ENCODE assay signal across 26 cellular contexts in genomic region chr15:58446521-58446920, GRCh38. TPM values are rescaled to one million over a fixed set of nuclear protein-coding genes. Genes with fewer than 3 reads are reported as not detected.
DNase-seq lines count a peak whose midpoint lies in the region; ATAC-seq and TF ChIP-seq lines count a peak whose summit lies in the region.
"Had no signal": no experiment of that assay in that cellular context is flagged by ENCODE, and none has a peak within 500 bp of the region (broad histone marks: within the 10 kb centered on the region; RNA-seq: fewer than 3 reads in every experiment).

No MANE protein-coding gene starts in this region.

- no peak for ATAC-seq in activated naive CD8-positive, alpha-beta T cell treated with anti-CD3 and anti-CD28 coated beads, Interleukin-2, amount 50 U/mL, for 24 hours
- ATAC-seq in activated naive CD8-positive, alpha-beta T cell treated with anti-CD3 and anti-CD28 coated beads, Interleukin-2, amount 10 ng/mL, durations not matched to agents 7 days and 5 days (ENCODE audit: low read depth), result no peak
- ATAC-seq in HG03039 (IDR thresholded peaks at IDR 0.05; ENCODE audit: unreplicated experiment), result no peak
- ATAC-seq: CD8-positive, alpha-beta T cell; GM12878; PC-3; Right ventricle myocardium inferior; SK-N-SH treated with all-trans-retinoic acid at 6 μM for 48 hours had no signal

- no peak overlapping the region for H3K4me2 ChIP-seq in PC-9

- H3K79me2 ChIP-seq in PC-9 (ENCODE audit: low read depth), result no peaks in the 10 kb centered on the region

- H3K27ac Mint-ChIP-seq in activated naive CD8-positive, alpha-beta T cell treated with anti-CD3 and anti-CD28 coated beads for 36 hours, result peak overlapping the region; percentile 49
- no peak overlapping the region for H3K27ac Mint-ChIP-seq in activated naive CD8-positive, alpha-beta T cell treated with anti-CD3 and anti-CD28 coated beads, Interleukin-2, amount 50 U/mL, for 24 hours
- H3K27ac Mint-ChIP-seq in activated naive CD8-positive, alpha-beta T cell treated with anti-CD3 and anti-CD28 coated beads, Interleukin-2, amount 10 ng/mL, durations not matched to agents 7 days and 5 days, result no peak overlapping the region
- peak overlapping the region; percentile 73 for H3K27ac Mint-ChIP-seq in nephron progenitor cell

- H3K27me3 ChIP-seq in PC-9 (ENCODE audit: insufficient read depth, low read depth), result no peaks in the 10 kb centered on the region
- H3K27me3 ChIP-seq: SJCRH30 had no signal

- peaks cover 18% of the 10 kb centered on the region for H3F3A ChIP-seq in PC-9 (ENCODE audit: insufficient read depth, low read depth)

- no TSS peak for BruUV-seq in PC-9 (replicated peaks; lab: Mats Ljungman, UMichigan)

- H4K20me1 ChIP-seq in PC-9 (ENCODE audit: insufficient read depth), result no peaks in the 10 kb centered on the region

- no peaks in the 10 kb centered on the region for H3K27me3 Mint-ChIP-seq in activated naive CD8-positive, alpha-beta T cell treated with anti-CD3 and anti-CD28 coated beads for 36 hours
- H3K27me3 Mint-ChIP-seq in activated naive CD8-positive, alpha-beta T cell treated with anti-CD3 and anti-CD28 coated beads, Interleukin-2, amount 50 U/mL, for 24 hours, result no peaks in the 10 kb centered on the region
- no peaks in the 10 kb centered on the region for H3K27me3 Mint-ChIP-seq in activated naive CD8-positive, alpha-beta T cell treated with anti-CD3 and anti-CD28 coated beads, Interleukin-2, amount 10 ng/mL, durations not matched to agents 7 days and 5 days
- H3K27me3 Mint-ChIP-seq in nephron progenitor cell (ENCODE audit: low read depth, poor library complexity), result peaks cover 4% of the 10 kb centered on the region

- H3K36me3 Mint-ChIP-seq in activated naive CD8-positive, alpha-beta T cell treated with anti-CD3 and anti-CD28 coated beads for 36 hours, result peaks cover 3% of the 10 kb centered on the region
- H3K36me3 Mint-ChIP-seq in activated naive CD8-positive, alpha-beta T cell treated with anti-CD3 and anti-CD28 coated beads, Interleukin-2, amount 50 U/mL, for 24 hours (ENCODE audit: low read depth), result no peaks in the 10 kb centered on the region
- peaks cover 27% of the 10 kb centered on the region for H3K36me3 Mint-ChIP-seq in activated naive CD8-positive, alpha-beta T cell treated with anti-CD3 and anti-CD28 coated beads, Interleukin-2, amount 10 ng/mL, durations not matched to agents 7 days and 5 days
- H3K36me3 Mint-ChIP-seq in nephron progenitor cell (ENCODE audit: low read depth), result no peaks in the 10 kb centered on the region
- H3K36me3 Mint-ChIP-seq: CD8-positive, alpha-beta T cell had no signal

- TF ChIP-seq CTCF in nephron progenitor cell (IDR thresholded peaks at IDR 0.05) (no peak), PC-9 (conservative IDR thresholded peaks at IDR 0.05) (no peak)

- CTCF ChIA-PET in PC-9 (lab: Charles Lee), result no interaction called here

- no peak overlapping the region for H3K4me3 ChIP-seq in PC-9
- H3K4me3 ChIP-seq: GM12878, SJCRH30 had no signal

- H3K4me3 Mint-ChIP-seq in activated naive CD8-positive, alpha-beta T cell treated with anti-CD3 and anti-CD28 coated beads for 36 hours, result no peak overlapping the region
- H3K4me3 Mint-ChIP-seq in activated naive CD8-positive, alpha-beta T cell treated with anti-CD3 and anti-CD28 coated beads, Interleukin-2, amount 50 U/mL, for 24 hours, result no peak overlapping the region
- peak overlapping the region; percentile 39 for H3K4me3 Mint-ChIP-seq in activated naive CD8-positive, alpha-beta T cell treated with anti-CD3 and anti-CD28 coated beads, Interleukin-2, amount 10 ng/mL, durations not matched to agents 7 days and 5 days
- H3K4me3 Mint-ChIP-seq in nephron progenitor cell, result no peak overlapping the region
- H3K4me3 Mint-ChIP-seq: CD8-positive, alpha-beta T cell had no signal

- H3K27ac ChIP-seq in PC-9, result no peak overlapping the region
- H3K27ac ChIP-seq: C4-2B had no signal

- DNase-seq in activated naive CD8-positive, alpha-beta T cell treated with anti-CD3 and anti-CD28 coated beads for 36 hours, result no peak
- DNase-seq in activated naive CD8-positive, alpha-beta T cell treated with anti-CD3 and anti-CD28 coated beads, Interleukin-2, amount 50 U/mL, for 24 hours, result no peak
- DNase-seq in activated naive CD8-positive, alpha-beta T cell treated with anti-CD3 and anti-CD28 coated beads, Interleukin-2, amount 10 ng/mL, durations not matched to agents 7 days and 5 days, result no peak
- DNase-seq in nephron progenitor cell (no peak), SW 1271 (lab: John Stamatoyannopoulos, UW) (no peak), PC-9 (no peak)
- DNase-seq: Caco-2; CD8-positive, alpha-beta T cell; Karpas-422; NCI-H1092; NCI-H1436; NCI-H187; NCI-H2081 treated with DMSO at 0.1 percent for 48 hours; NCI-H2171; NCI-H226; NCI-H510A; NCI-H69 had no signal

- peaks cover 27% of the 10 kb centered on the region for H3K4me1 Mint-ChIP-seq in activated naive CD8-positive, alpha-beta T cell treated with anti-CD3 and anti-CD28 coated beads for 36 hours
- H3K4me1 Mint-ChIP-seq in activated naive CD8-positive, alpha-beta T cell treated with anti-CD3 and anti-CD28 coated beads, Interleukin-2, amount 50 U/mL, for 24 hours, result peaks cover 33% of the 10 kb centered on the region
- H3K4me1 Mint-ChIP-seq in activated naive CD8-positive, alpha-beta T cell treated with anti-CD3 and anti-CD28 coated beads, Interleukin-2, amount 10 ng/mL, durations not matched to agents 7 days and 5 days, result peaks cover 30% of the 10 kb centered on the region
- peaks cover 48% of the 10 kb centered on the region for H3K4me1 Mint-ChIP-seq in nephron progenitor cell

- H3K9me3 ChIP-seq in PC-9 (ENCODE audit: insufficient read depth, low read depth), result no peaks in the 10 kb centered on the region
- H3K9me3 ChIP-seq: Caco-2, SJCRH30 had no signal

- no peaks in the 10 kb centered on the region for H3K9me2 ChIP-seq in PC-9 (ENCODE audit: insufficient read depth)

- POLR2A ChIA-PET in activated naive CD8-positive, alpha-beta T cell treated with anti-CD3 and anti-CD28 coated beads, Interleukin-2, amount 10 ng/mL, durations not matched to agents 7 days and 5 days (lab: Charles Lee), result interaction anchor here (1.1 kb wide), 1 partner anchor 39 kb away, joined by 7 read pairs; no protein-coding TSS in a partner anchor
- POLR2A ChIA-PET in PC-9 (lab: Charles Lee; ENCODE audit: unreplicated experiment), result no interaction called here

- H3K4me1 ChIP-seq in PC-9 (replicated peaks; ENCODE audit: insufficient read depth), result peaks cover 28% of the 10 kb centered on the region

- peaks cover 1% of the 10 kb centered on the region for H3K9me3 Mint-ChIP-seq in activated naive CD8-positive, alpha-beta T cell treated with anti-CD3 and anti-CD28 coated beads for 36 hours
- no peaks in the 10 kb centered on the region for H3K9me3 Mint-ChIP-seq in activated naive CD8-positive, alpha-beta T cell treated with anti-CD3 and anti-CD28 coated beads, Interleukin-2, amount 50 U/mL, for 24 hours
- H3K9me3 Mint-ChIP-seq in activated naive CD8-positive, alpha-beta T cell treated with anti-CD3 and anti-CD28 coated beads, Interleukin-2, amount 10 ng/mL, durations not matched to agents 7 days and 5 days, result no peaks in the 10 kb centered on the region
- no peaks in the 10 kb centered on the region for H3K9me3 Mint-ChIP-seq in nephron progenitor cell
- H3K9me3 Mint-ChIP-seq: CD8-positive, alpha-beta T cell had no signal

- intact Hi-C loops in PC-9 (cut with micrococcal nuclease; ENCODE audit: unreplicated experiment), result no loop called here

- H2AFZ ChIP-seq in PC-9, result no peak overlapping the region

- H3K36me3 ChIP-seq in PC-9 (ENCODE audit: low read depth), result no peaks in the 10 kb centered on the region
- H3K36me3 ChIP-seq: SJCRH30 had no signal

RNA-seq across cellular contexts. Expression of gene LIPC, which starts 14.7 kb away (rescaled TPM):
- total RNA-seq in activated naive CD8-positive, alpha-beta T cell treated with anti-CD3 and anti-CD28 coated beads for 36 hours, result 1 to 10 TPM; 1.5 to 1.8 TPM
- total RNA-seq in activated naive CD8-positive, alpha-beta T cell treated with anti-CD3 and anti-CD28 coated beads, Interleukin-2, amount 10 ng/mL, durations not matched to agents 7 days and 5 days, result 1 to 10 TPM; 7.4 to 9.0 TPM
- not detected in 2 replicates for total RNA-seq in PC-9 (2021)
- total RNA-seq: HT-29, PC-3, RPMI7951 had no signal

Comparison
In these comparisons a context has a peak if more than half of its experiments do, and no peak if none do; other contexts are left out.
1. H3K27ac Mint-ChIP-seq: peak in activated naive CD8-positive, alpha-beta T cell treated with anti-CD3 and anti-CD28 coated beads for 36 hours (single experiment) and nephron progenitor cell (single experiment); none in activated naive CD8-positive, alpha-beta T cell treated with anti-CD3 and anti-CD28 coated beads, Interleukin-2, amount 50 U/mL, for 24 hours (single experiment) and activated naive CD8-positive, alpha-beta T cell treated with anti-CD3 and anti-CD28 coated beads, Interleukin-2, amount 10 ng/mL, durations not matched to agents 7 days and 5 days (single experiment).